In genomic region chr9:110986529-110986928, GRCh38 we compare ENCODE assay signal across 23 cellular contexts. TPM values are rescaled to one million over a fixed set of nuclear protein-coding genes. Genes with fewer than 3 reads are reported as not detected.
DNase-seq lines count a peak whose midpoint lies in the region; TF ChIP-seq lines count a peak whose summit lies in the region.
"Had no signal": no experiment of that assay in that cellular context is flagged by ENCODE, and none has a peak within 500 bp of the region (broad histone marks: within the 10 kb centered on the region; RNA-seq: fewer than 3 reads in every experiment).

No MANE protein-coding gene starts in this region.

- DNase-seq in AG08395 (ENCODE audit: low spot score) (peak; percentile 22), GM23248 (peak; percentile 61), MV-4-11 (lab: John Stamatoyannopoulos, UW) (peak; percentile 70), epithelial cell of esophagus (ENCODE audit: low read depth) (peak; percentile 6), DMS 273 (lab: John Stamatoyannopoulos, UW; ENCODE audit: unreplicated experiment) (no peak), NCI-H510A (lab: John Stamatoyannopoulos, UW) (no peak), nucleus accumbens (lab: John Stamatoyannopoulos, UW) (no peak)
- no peak for DNase-seq in effector CD4-positive, alpha-beta T cell
- DNase-seq: DMS 273 treated with DMSO at 0.1 percent for 48 hours, DND-41, GDM1, GOT3, NCI-H1048, NCI-H1436, NCI-H2029, NCI-H345, NCI-H526, SHP77, T-helper 1 cell had no signal

- H3K4me1 ChIP-seq in GM23248 (ENCODE audit: insufficient read depth), result peaks cover 14% of the 10 kb centered on the region
- H3K4me1 ChIP-seq: A549 had no signal

- TF ChIP-seq CTCF in epithelial cell of esophagus (IDR thresholded peaks at IDR 0.05; ENCODE audit: insufficient read depth, low read depth, low read length, missing control alignments), result no peak

- H3K79me2 ChIP-seq in GM23248 (ENCODE audit: insufficient read depth), result peaks cover 100% of the 10 kb centered on the region

- H3K4me3 ChIP-seq in GM23248 (no peak overlapping the region), epithelial cell of esophagus (ENCODE audit: low read length) (no peak overlapping the region)
- H3K4me3 ChIP-seq: A549, K562, SK-N-MC had no signal

- H4K20me1 ChIP-seq in GM23248 (ENCODE audit: insufficient read depth), result no peaks in the 10 kb centered on the region

- no peaks in the 10 kb centered on the region for H3K9me2 ChIP-seq in GM23248 (ENCODE audit: insufficient read depth)

- H2AFZ ChIP-seq in GM23248, result no peak overlapping the region

- no peak overlapping the region for H3K4me2 ChIP-seq in GM23248 (ENCODE audit: unreplicated experiment)
- H3K4me2 ChIP-seq: A549 had no signal

- no peaks in the 10 kb centered on the region for H3K9me3 ChIP-seq in GM23248 (ENCODE audit: low read depth)

- H3K27ac ChIP-seq in GM23248, result peak overlapping the region; percentile 8; the same call in 1 of the 2 replicates
- H3K27ac ChIP-seq: A549, SK-N-MC had no signal

- H3K27me3 ChIP-seq in GM23248 (replicated peaks; ENCODE audit: insufficient read depth), result no peaks in the 10 kb centered on the region

- peaks cover 24% of the 10 kb centered on the region for H3F3A ChIP-seq in GM23248 (ENCODE audit: insufficient read depth)

- H3K9ac ChIP-seq in GM23248, result no peak overlapping the region

- no peaks in the 10 kb centered on the region for H3K36me3 ChIP-seq in GM23248 (ENCODE audit: low read depth)

- 89 to 95% methylated on average over 1 of the region's 1 CpG for WGBS in GM23248 (ENCODE audit: low coverage in 1 of 2, low lambda C conversion rate in 2 of 2, missing lambda C conversion rate in 2 of 2), 2 experiments

- in situ Hi-C loops in GM23248 (cut with MboI), result no loop called here

RNA-seq across cellular contexts. Expression of gene LPAR1, which starts 51.7 kb away (rescaled TPM):
- total RNA-seq in GM23248 (2014; rRNA removed; shearing (Covaris generic)), result 90.3 and 90.8 TPM in 2 replicates
- polyA plus RNA-seq in GM23248 (2016; fragmentation: Nextera tagmentation; extraction: Ambion mirVana), result 40.1 and 45.7 TPM in 2 replicates
- total RNA-seq: OCI-LY7 had no signal
- polyA plus RNA-seq: K562 had no signal

Comparison
In these comparisons a context has a peak if more than half of its experiments do, and no peak if none do; other contexts are left out.
1. DNase-seq: peak in AG08395 (single experiment), GM23248 (single experiment), MV-4-11 (single experiment) and epithelial cell of esophagus (single experiment); none in DMS 273 (single experiment), NCI-H510A (single experiment), nucleus accumbens (0 of 56) and effector CD4-positive, alpha-beta T cell (single experiment).